Comparison of ENCODE assay signal across 9 cellular contexts in genomic region chr16:67192781-67193260, GRCh38. TPM values are rescaled to one million over a fixed set of nuclear protein-coding genes. Genes with fewer than 3 reads are reported as not detected.
A peak's percentile ranks its signal among the peaks of the same experiment; 100 is the strongest.
DNase-seq lines count a peak whose midpoint lies in the region; ATAC-seq, FAIRE-seq and TF ChIP-seq lines count a peak whose summit lies in the region.
"Had no signal": no experiment of that assay in that cellular context is flagged by ENCODE, and none has a peak within 500 bp of the region (broad histone marks: within the 10 kb centered on the region; RNA-seq: fewer than 3 reads in every experiment).

No MANE protein-coding gene starts in this region.

- peak overlapping the region; percentile 53 for H3K27ac ChIP-seq in astrocyte (ENCODE audit: low read depth, low read length)

- peak overlapping the region; percentile 95 for H3K4me2 ChIP-seq in astrocyte (ENCODE audit: low read length)

- no peak for DNase-seq in activated T-cell treated with anti-CD3 and anti-CD28 coated beads, Interleukin-2, amount 50 U/mL, for 72 hours
- DNase-seq in activated T-cell treated with anti-CD3 and anti-CD28 coated beads for 4 hours, result no peak
- DNase-seq in astrocyte (ENCODE audit: low read depth), result no peak
- DNase-seq in lower leg skin (ENCODE audit: low spot score in 2 of 2), result no peak
- DNase-seq in type B pancreatic cell (ENCODE audit: extremely low spot score, unreplicated experiment), result no peak
- no peak for DNase-seq in T1000 (lab: John Stamatoyannopoulos, UW)
- no peak for DNase-seq in NCI-H2029 (lab: John Stamatoyannopoulos, UW)
- no peak for DNase-seq in OCI-M1 (lab: John Stamatoyannopoulos, UW)

- H3K4me1 ChIP-seq in astrocyte (ENCODE audit: insufficient read depth, low read length), result peaks cover 15% of the 10 kb centered on the region

- H3K9me3 ChIP-seq in astrocyte (ENCODE audit: insufficient read depth, low read depth, low read length), result no peaks in the 10 kb centered on the region

- 13 to 18% methylated on average over 16 of the region's 16 CpGs for WGBS in lower leg skin, 2 donors

- H3K4me3 Mint-ChIP-seq in activated T-cell treated with anti-CD3 and anti-CD28 coated beads, Interleukin-2, amount 50 U/mL, for 72 hours, result peak overlapping the region; percentile 79 to 91
- H3K4me3 Mint-ChIP-seq in astrocyte (ENCODE audit: unreplicated experiment), result peak overlapping the region; percentile 93
- H3K4me3 Mint-ChIP-seq in type B pancreatic cell, result peak overlapping the region; percentile 91

- H3K27me3 ChIP-seq in astrocyte (ENCODE audit: insufficient read depth, low read length), result no peaks in the 10 kb centered on the region

- H3K4me3 ChIP-seq in astrocyte (ENCODE audit: insufficient read depth, low read depth, low read length) (peak overlapping the region; percentile 89), lower leg skin (ENCODE audit: low read depth, poor library complexity, severe bottlenecking) (peak overlapping the region; percentile 93)

- peaks cover 8 to 23% of the 10 kb centered on the region in 2 donors for H3K36me3 Mint-ChIP-seq in activated T-cell treated with anti-CD3 and anti-CD28 coated beads, Interleukin-2, amount 50 U/mL, for 72 hours (ENCODE audit: insufficient read depth in 2 of 2)
- peaks cover 22% of the 10 kb centered on the region for H3K36me3 Mint-ChIP-seq in astrocyte (ENCODE audit: low read depth, unreplicated experiment)
- peaks cover 6% of the 10 kb centered on the region for H3K36me3 Mint-ChIP-seq in type B pancreatic cell

- TF ChIP-seq POLR2A in lower leg skin (IDR thresholded peaks at IDR 0.05), result no peak

- intact Hi-C loops in lower leg skin (cut with DNase I; ENCODE audit: low total_unique reads), result no loop called here

- no peak for ATAC-seq in activated T-cell treated with anti-CD3 and anti-CD28 coated beads, Interleukin-2, amount 50 U/mL, for 72 hours (replicated peaks in 1 of 2)

- FAIRE-seq in astrocyte (lab: Jason Lieb, UNC), result no peak

- H3K27ac Mint-ChIP-seq in activated T-cell treated with anti-CD3 and anti-CD28 coated beads, Interleukin-2, amount 50 U/mL, for 72 hours, result peak overlapping the region; percentile 56
- H3K27ac Mint-ChIP-seq in astrocyte (ENCODE audit: unreplicated experiment) (peak overlapping the region; percentile 64), type B pancreatic cell (peak overlapping the region; percentile 74)

- no peaks in the 10 kb centered on the region for H3K9me3 Mint-ChIP-seq in activated T-cell treated with anti-CD3 and anti-CD28 coated beads, Interleukin-2, amount 50 U/mL, for 72 hours
- H3K9me3 Mint-ChIP-seq in astrocyte (ENCODE audit: unreplicated experiment) (no peaks in the 10 kb centered on the region), type B pancreatic cell (no peaks in the 10 kb centered on the region)

- no peak for TF ChIP-seq CTCF in astrocyte (IDR thresholded peaks at IDR 0.05; ENCODE audit: insufficient read depth, low read depth, low read length)
- no peak for TF ChIP-seq CTCF in lower leg skin (IDR thresholded peaks at IDR 0.05)
- TF ChIP-seq CTCF in type B pancreatic cell (conservative IDR thresholded peaks at IDR 0.05), result no peak

- peaks cover 40% of the 10 kb centered on the region for H3K79me2 ChIP-seq in astrocyte (ENCODE audit: insufficient read depth, low read length)

- no peaks in the 10 kb centered on the region for H3K27me3 Mint-ChIP-seq in activated T-cell treated with anti-CD3 and anti-CD28 coated beads, Interleukin-2, amount 50 U/mL, for 72 hours (ENCODE audit: low read depth)
- H3K27me3 Mint-ChIP-seq in astrocyte (ENCODE audit: low read depth, unreplicated experiment) (no peaks in the 10 kb centered on the region), type B pancreatic cell (no peaks in the 10 kb centered on the region)

- peak overlapping the region; percentile 93 for H3K9ac ChIP-seq in astrocyte (ENCODE audit: low read length)

- H3K36me3 ChIP-seq in astrocyte (ENCODE audit: insufficient read depth, low read length), result peaks cover 35% of the 10 kb centered on the region

- peaks cover 47% of the 10 kb centered on the region for H3K4me1 Mint-ChIP-seq in activated T-cell treated with anti-CD3 and anti-CD28 coated beads, Interleukin-2, amount 50 U/mL, for 72 hours (ENCODE audit: low read depth)
- peaks cover 17% of the 10 kb centered on the region for H3K4me1 Mint-ChIP-seq in astrocyte (ENCODE audit: low read depth, unreplicated experiment)
- peaks cover 8% of the 10 kb centered on the region for H3K4me1 Mint-ChIP-seq in type B pancreatic cell (ENCODE audit: unreplicated experiment)

- peaks cover 52% of the 10 kb centered on the region for H4K20me1 ChIP-seq in astrocyte (ENCODE audit: insufficient read depth, low read length)

- no peak overlapping the region for H2AFZ ChIP-seq in astrocyte (ENCODE audit: low read depth, low read length)

RNA-seq across cellular contexts. Expression of gene E2F4, which starts 0.9 kb away (rescaled TPM):
- 10 to 100 TPM; 82.8 to 91.7 TPM for total RNA-seq in activated T-cell treated with anti-CD3 and anti-CD28 coated beads, Interleukin-2, amount 50 U/mL, for 72 hours
- 44.7 and 51.2 TPM in 2 replicates for total RNA-seq in astrocyte
- 10 to 100 TPM; 56.8 to 74.8 (median 68.1) TPM for total RNA-seq in lower leg skin
- total RNA-seq in type B pancreatic cell (ENCODE audit: low replicate concordance), result 68.8 and 84.5 TPM in 2 replicates

RNA-seq across cellular contexts. Expression of gene EXOC3L1, which starts 2.9 kb away (rescaled TPM):
- not detected for total RNA-seq in activated T-cell treated with anti-CD3 and anti-CD28 coated beads, Interleukin-2, amount 50 U/mL, for 72 hours
- total RNA-seq in astrocyte (0.45 and 0.62 TPM in 2 replicates), lower leg skin (1 to 10 TPM in 3 of 4 donors, under 1 TPM in 1; 0.95 to 3.8 (median 1.7) TPM), type B pancreatic cell (ENCODE audit: low replicate concordance) (0.41 and 0.86 TPM in 2 replicates)
- total RNA-seq: NCI-H460 had no signal

RNA-seq across cellular contexts. Expression of gene ELMO3, which starts 6.1 kb away (rescaled TPM):
- total RNA-seq in activated T-cell treated with anti-CD3 and anti-CD28 coated beads, Interleukin-2, amount 50 U/mL, for 72 hours, result 1 to 10 TPM; 3.0 to 3.1 TPM
- total RNA-seq in astrocyte, result 1.2 and 1.4 TPM in 2 replicates
- total RNA-seq in lower leg skin, result 10 to 100 TPM; 37.2 to 62.2 (median 51.6) TPM
- 9.6 and 19.8 TPM in 2 replicates for total RNA-seq in type B pancreatic cell (ENCODE audit: low replicate concordance)

RNA-seq across cellular contexts. Expression of gene MATCAP1, which starts 9.1 kb away (rescaled TPM):
- 10 to 100 TPM; 31.9 to 34.3 TPM for total RNA-seq in activated T-cell treated with anti-CD3 and anti-CD28 coated beads, Interleukin-2, amount 50 U/mL, for 72 hours
- total RNA-seq in astrocyte (26.1 TPM in 2 replicates), lower leg skin (1 to 10 TPM; 5.1 to 8.9 (median 7.3) TPM), type B pancreatic cell (ENCODE audit: low replicate concordance) (43.5 and 77.8 TPM in 2 replicates)

RNA-seq across cellular contexts. Expression of gene NOL3, which starts 22.5 kb away (rescaled TPM):
- total RNA-seq in activated T-cell treated with anti-CD3 and anti-CD28 coated beads, Interleukin-2, amount 50 U/mL, for 72 hours, result 10 to 100 TPM; 21.6 to 30.6 TPM
- total RNA-seq in astrocyte (9.5 and 10.9 TPM in 2 replicates), lower leg skin (100 to 1,000 TPM in 2 of 4 donors, 10 to 100 TPM in 2; 84.3 to 139 (median 115) TPM), type B pancreatic cell (ENCODE audit: low replicate concordance) (8.4 and 17.5 TPM in 2 replicates)
